ENCODE assay signal across 9 cellular contexts in genomic region chr17:61208301-61209098, GRCh38.
DNase-seq lines count a peak whose midpoint lies in the region; ATAC-seq and TF ChIP-seq lines count a peak whose summit lies in the region.
"Had no signal": no experiment of that assay in that cellular context is flagged by ENCODE, and none has a peak within 500 bp of the region (broad histone marks: within the 10 kb centered on the region; RNA-seq: fewer than 3 reads in every experiment).

No MANE protein-coding gene starts in this region.

- no peaks in the 10 kb centered on the region for H3K27me3 ChIP-seq in WERI-Rb-1 (ENCODE audit: insufficient read depth, low read depth, severe bottlenecking)

- H3K4me1 Mint-ChIP-seq in nephron, result peaks cover 58% of the 10 kb centered on the region

- peak overlapping the region in 2 of 3 experiments; percentile 58 to 60 for H3K4me3 Mint-ChIP-seq in nephron

- H3K27ac ChIP-seq in WERI-Rb-1, result no peak overlapping the region

- H3K36me3 Mint-ChIP-seq in nephron (ENCODE audit: low read depth), result no peaks in the 10 kb centered on the region

- DNase-seq in AG09319 (ENCODE audit: extremely low read depth, low read depth), result peak; percentile 54
- peak; percentile 63 for DNase-seq in NCI-H524 treated with DMSO at 0.1 percent for 48 hours (lab: John Stamatoyannopoulos, UW)
- peak; percentile 80 for DNase-seq in fibroblast of gingiva (ENCODE audit: low read depth)
- no peak for DNase-seq in amniotic stem cell (lab: John Stamatoyannopoulos, UW)
- no peak for DNase-seq in WERI-Rb-1
- DNase-seq: activated T-cell treated with anti-CD3 and anti-CD28 coated beads, Interleukin-2, amount 50 U/mL, for 1 hour had no signal

- no peak for ATAC-seq in GM18517 (IDR thresholded peaks at IDR 0.05; ENCODE audit: unreplicated experiment)
- no peak for ATAC-seq in HG02870 (IDR thresholded peaks at IDR 0.05; ENCODE audit: unreplicated experiment)

- H3K27me3 Mint-ChIP-seq in nephron (ENCODE audit: low read depth), result no peaks in the 10 kb centered on the region

- no peak overlapping the region for H3K4me3 ChIP-seq in WERI-Rb-1 (ENCODE audit: low read depth, low read length)

- H3K9me3 ChIP-seq in WERI-Rb-1 (ENCODE audit: severe bottlenecking), result no peaks in the 10 kb centered on the region

- TF ChIP-seq CTCF in AG09319 (IDR thresholded peaks at IDR 0.05; ENCODE audit: low read depth, low read length) (no peak), nephron (IDR thresholded peaks at IDR 0.05; ENCODE audit: unreplicated experiment in 3 of 3) (no peak), WERI-Rb-1 (IDR thresholded peaks at IDR 0.05; ENCODE audit: low read depth, low read length) (no peak)

- no peaks in the 10 kb centered on the region for H3K36me3 ChIP-seq in WERI-Rb-1

- peak overlapping the region; percentile 85 to 100 (median 97) for H3K27ac Mint-ChIP-seq in nephron

- no peaks in the 10 kb centered on the region for H3K9me3 Mint-ChIP-seq in nephron

Comparison
In these comparisons a context has a peak if more than half of its experiments do, and no peak if none do; other contexts are left out.
1. DNase-seq: peak in AG09319 (single experiment), NCI-H524 treated with DMSO at 0.1 percent for 48 hours (single experiment) and fibroblast of gingiva (single experiment); none in amniotic stem cell (single experiment) and WERI-Rb-1 (single experiment).